32 cellular contexts compared by ENCODE assay signal in the genomic region with DNA sequence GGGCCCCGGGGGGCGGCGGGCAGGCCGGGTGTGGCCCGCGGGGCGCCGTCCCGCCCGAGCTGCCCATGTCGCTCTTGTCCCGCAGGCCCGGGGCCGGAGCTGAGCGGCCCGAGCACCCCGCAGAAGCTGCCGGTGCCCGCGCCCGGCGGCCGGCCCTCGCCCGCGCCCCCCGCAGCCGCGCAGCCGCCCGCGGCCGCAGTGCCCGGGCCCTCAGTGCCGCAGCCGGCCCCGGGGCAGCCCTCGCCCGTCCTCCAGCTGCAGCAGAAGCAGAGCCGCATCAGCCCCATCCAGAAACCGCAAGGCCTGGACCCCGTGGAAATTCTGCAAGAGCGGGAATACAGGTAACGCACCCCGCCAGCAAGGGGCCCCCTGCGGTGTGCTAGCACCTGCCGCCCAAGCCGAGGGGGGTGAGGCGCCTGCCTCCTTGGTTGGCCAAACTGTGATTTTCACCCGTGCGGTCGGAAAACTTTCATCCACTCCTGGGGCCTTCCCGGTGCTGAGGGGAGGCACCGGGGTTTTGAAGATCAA. TPM values are rescaled to one million over a fixed set of nuclear protein-coding genes. Genes with fewer than 3 reads are reported as not detected.
DNase-seq lines count a peak whose midpoint lies in the region; ATAC-seq and TF ChIP-seq lines count a peak whose summit lies in the region.
"Had no signal": no experiment of that assay in that cellular context is flagged by ENCODE, and none has a peak within 500 bp of the region (broad histone marks: within the 10 kb centered on the region; RNA-seq: fewer than 3 reads in every experiment).

No MANE protein-coding gene starts in this region.

- no peak overlapping the region for H3K27ac Mint-ChIP-seq in neural progenitor cell
- H3K27ac Mint-ChIP-seq: activated naive CD8-positive, alpha-beta T cell treated with anti-CD3 and anti-CD28 coated beads for 36 hours; effector memory CD8-positive, alpha-beta T cell; stimulated activated naive B cell treated with anti-CD40 and anti-IgM and Interleukin-4, amounts not matched to agents 10 μg/mL and 1 μg/mL and 100 μg/mL, for 72 hours had no signal

- H3K27ac ChIP-seq in HUES64 (ENCODE audit: low read depth, low read length) (no peak overlapping the region), neural progenitor cell (no peak overlapping the region)
- H3K27ac ChIP-seq: colonic mucosa, SJCRH30, suprapubic skin, WERI-Rb-1 had no signal

- peaks cover 3% of the 10 kb centered on the region for H3K36me3 Mint-ChIP-seq in neural progenitor cell

- peaks cover 6% of the 10 kb centered on the region for H3K4me1 Mint-ChIP-seq in neural progenitor cell
- H3K4me1 Mint-ChIP-seq: CD14-positive monocyte had no signal

- WGBS in HUES64 = 57% methylated on average over 54 of the region's 54 CpGs

- H3K9me3 Mint-ChIP-seq in neural progenitor cell = peaks cover 3% of the 10 kb centered on the region
- H3K9me3 Mint-ChIP-seq: activated naive CD8-positive, alpha-beta T cell treated with anti-CD3 and anti-CD28 coated beads for 36 hours; CD14-positive monocyte; effector memory CD8-positive, alpha-beta T cell; stimulated activated naive B cell treated with anti-CD40 and anti-IgM and Interleukin-4, amounts not matched to agents 10 μg/mL and 1 μg/mL and 100 μg/mL, for 72 hours had no signal

- H3K27me3 ChIP-seq in HUES64 (ENCODE audit: insufficient read depth, low read length) (peaks cover 57% of the 10 kb centered on the region), iPS-15b (ENCODE audit: control insufficient read depth, insufficient read depth, low read length) (peaks cover 4% of the 10 kb centered on the region), neural progenitor cell (no peaks in the 10 kb centered on the region)
- H3K27me3 ChIP-seq: colonic mucosa, SJCRH30, suprapubic skin had no signal

- H3F3A ChIP-seq in neural progenitor cell (ENCODE audit: low read depth) = no peaks in the 10 kb centered on the region

- H3K4me3 Mint-ChIP-seq in neural progenitor cell = peak overlapping the region; percentile 81
- H3K4me3 Mint-ChIP-seq: activated naive CD8-positive, alpha-beta T cell treated with anti-CD3 and anti-CD28 coated beads for 36 hours; CD14-positive monocyte; effector memory CD8-positive, alpha-beta T cell; naive B cell; stimulated activated naive B cell treated with anti-CD40 and anti-IgM and Interleukin-4, amounts not matched to agents 10 μg/mL and 1 μg/mL and 100 μg/mL, for 72 hours had no signal

- H3K9ac ChIP-seq in HUES64 (ENCODE audit: low read depth, low read length) (no peak overlapping the region), iPS-15b (ENCODE audit: low read depth, low read length) (no peak overlapping the region), neural progenitor cell (no peak overlapping the region)

- H3K4me2 ChIP-seq in neural progenitor cell = no peak overlapping the region

- H3K4me1 ChIP-seq in HUES64 (ENCODE audit: insufficient read depth, low read length) (peaks cover 6% of the 10 kb centered on the region; the same call in 1 of the 2 replicates), iPS-15b (ENCODE audit: control insufficient read depth, insufficient read depth, low read length) (peaks cover 2% of the 10 kb centered on the region), neural progenitor cell (no peaks in the 10 kb centered on the region)
- H3K4me1 ChIP-seq: Caco-2, colonic mucosa, SJCRH30, suprapubic skin had no signal

- no peaks in the 10 kb centered on the region for H3K36me3 ChIP-seq in HUES64 (ENCODE audit: insufficient read depth, low read length)
- H3K36me3 ChIP-seq in iPS-15b (ENCODE audit: control insufficient read depth, insufficient read depth, low read length) = no peaks in the 10 kb centered on the region
- H3K36me3 ChIP-seq in neural progenitor cell = no peaks in the 10 kb centered on the region
- H3K36me3 ChIP-seq: colonic mucosa, SJCRH30 had no signal

- H4K20me1 ChIP-seq in neural progenitor cell (ENCODE audit: low read depth) = no peaks in the 10 kb centered on the region

- H3K27me3 Mint-ChIP-seq in neural progenitor cell (ENCODE audit: insufficient read depth, low read depth) = peaks cover 14% of the 10 kb centered on the region
- H3K27me3 Mint-ChIP-seq: activated naive CD8-positive, alpha-beta T cell treated with anti-CD3 and anti-CD28 coated beads for 36 hours; effector memory CD8-positive, alpha-beta T cell; naive B cell; stimulated activated naive B cell treated with anti-CD40 and anti-IgM and Interleukin-4, amounts not matched to agents 10 μg/mL and 1 μg/mL and 100 μg/mL, for 72 hours had no signal

- DNase-seq in ELF-1 (ENCODE audit: low read depth, low spot score) (peak; percentile 36), neural progenitor cell (ENCODE audit: low spot score) (no peak), SHP77 (lab: John Stamatoyannopoulos, UW) (no peak), NCI-H2081 treated with DMSO at 0.1 percent for 48 hours (lab: John Stamatoyannopoulos, UW) (no peak)
- DNase-seq: activated CD4-positive, alpha-beta T cell treated with anti-CD3 and anti-CD28 coated beads, Interleukin-2, amount 50 U/mL, for 1 hour; activated effector memory CD4-positive, alpha-beta T cell treated with Interleukin-2 at 50 U/mL for 16 hours; activated naive CD8-positive, alpha-beta T cell treated with anti-CD3 and anti-CD28 coated beads for 36 hours; activated T-cell treated with anti-CD3 and anti-CD28 coated beads, Interleukin-2, amount 50 U/mL, for 1 hour; Caco-2; colonic mucosa; DMS79; effector memory CD8-positive, alpha-beta T cell; erythroblast; GF-D8; GOT3; kidney; midbrain; naive B cell; NCI-H1048; NCI-H446; NCI-H82; SJCRH30; small intestine; stimulated activated naive B cell treated with anti-CD40 and anti-IgM and Interleukin-4, amounts not matched to agents 10 μg/mL and 1 μg/mL and 100 μg/mL, for 72 hours; T1000; WERI-Rb-1 had no signal

- H3K79me2 ChIP-seq in neural progenitor cell (ENCODE audit: low read depth) = no peaks in the 10 kb centered on the region

- no peak overlapping the region for H2AFZ ChIP-seq in neural progenitor cell (replicated peaks)

- peak overlapping the region; percentile 46 for H3K4me3 ChIP-seq in HUES64 (ENCODE audit: low read length)
- peak overlapping the region; percentile 20 for H3K4me3 ChIP-seq in iPS-15b (ENCODE audit: low read depth, low read length)
- H3K4me3 ChIP-seq in neural progenitor cell = no peak overlapping the region
- H3K4me3 ChIP-seq: colonic mucosa, SJCRH30, suprapubic skin had no signal

- ATAC-seq in HG03439 (IDR thresholded peaks at IDR 0.05; ENCODE audit: unreplicated experiment) (no peak), HG03175 (IDR thresholded peaks at IDR 0.05; ENCODE audit: unreplicated experiment) (no peak)
- ATAC-seq: effector memory CD8-positive, alpha-beta T cell; stimulated activated naive B cell treated with anti-CD40 and anti-IgM and Interleukin-4, amounts not matched to agents 10 μg/mL and 1 μg/mL and 100 μg/mL, for 72 hours had no signal

- no peak for TF ChIP-seq CTCF in neural progenitor cell (IDR thresholded peaks at IDR 0.05)

- H3K9me3 ChIP-seq in HUES64 (ENCODE audit: insufficient read depth, low read depth, low read length) (no peaks in the 10 kb centered on the region), iPS-15b (ENCODE audit: control insufficient read depth, insufficient read depth, low read length) (no peaks in the 10 kb centered on the region), neural progenitor cell (ENCODE audit: low read depth) (no peaks in the 10 kb centered on the region)
- H3K9me3 ChIP-seq: Caco-2, colonic mucosa, SJCRH30, suprapubic skin had no signal

RNA-seq across cellular contexts. Expression of gene SMARCA2, which starts 32.1 kb away (rescaled TPM):
- 7.6 TPM for polyA plus RNA-seq in HUES64 (2013, experiment 1 of 2)
- polyA plus RNA-seq in HUES64 (2013, experiment 2 of 2) = 6.1 TPM
- total RNA-seq in neural progenitor cell (ENCODE audit: low replicate concordance) = 2.3 and 4.2 TPM in 2 replicates
